ENCODE assay signal across 9 cellular contexts in genomic region chr3:49899815-49900214, GRCh38. TPM values are rescaled to one million over a fixed set of nuclear protein-coding genes. Genes with fewer than 3 reads are reported as not detected.
DNase-seq lines count a peak whose midpoint lies in the region; ATAC-seq and TF ChIP-seq lines count a peak whose summit lies in the region.
"Had no signal": no experiment of that assay in that cellular context is flagged by ENCODE, and none has a peak within 500 bp of the region (broad histone marks: within the 10 kb centered on the region; RNA-seq: fewer than 3 reads in every experiment).

No MANE protein-coding gene starts in this region.

- peaks cover 0 to 5% (median 3%) of the 10 kb centered on the region in 3 experiments; a peak in 3 of 7 replicates for H3K36me3 Mint-ChIP-seq in H9 (ENCODE audit: insufficient read depth in 1 of 3, low read depth in 3 of 3)

- WGBS in H9 (ENCODE audit: extremely low coverage, insufficient read length, low lambda C conversion rate), result no CpG with 5 or more reads among the region's 5 CpGs
- WGBS in SK-N-SH (ENCODE audit: low lambda C conversion rate), result 81% methylated on average over 4 of the region's 5 CpGs
- 75% methylated on average over 5 of the region's 5 CpGs for WGBS in hepatocyte (ENCODE audit: low lambda C conversion rate, missing lambda C conversion rate)
- WGBS in spleen, 5 donors, result 54 to 85% (median 64%) methylated on average over 2 to 5 of the region's 5 CpGs

- no peak overlapping the region for H2BK15ac ChIP-seq in H9 (ENCODE audit: low read depth, low read length)

- peaks cover 8 to 20% of the 10 kb centered on the region in 2 experiments for H3K4me1 Mint-ChIP-seq in H9

- peak; percentile 60 for TF ChIP-seq RAD21 in SK-N-SH (IDR thresholded peaks at IDR 0.05; ENCODE audit: low read length)

- no peak overlapping the region for H4K5ac ChIP-seq in H9 (ENCODE audit: insufficient read length, low read depth, low read length)

- H3K4me2 ChIP-seq in H9 (ENCODE audit: insufficient read depth, insufficient read length, low read length), result no peak overlapping the region
- no peak overlapping the region for H3K4me2 ChIP-seq in SK-N-SH
- H3K4me2 ChIP-seq in hepatocyte, result no peak overlapping the region

- no peak overlapping the region for H3K27ac ChIP-seq in H9 (ENCODE audit: insufficient read length, low read depth, low read length)
- H3K27ac ChIP-seq in SK-N-SH (ENCODE audit: low read depth in 2 of 2, low read length in 1 of 2), result no peak overlapping the region
- peak overlapping the region; percentile 87 for H3K27ac ChIP-seq in hepatocyte
- no peak overlapping the region for H3K27ac ChIP-seq in spleen

- 0 out of 2 replicates have a peak, but pooled peaks have one; percentile 1 for TF ChIP-seq CTCF in BJ (IDR thresholded peaks at IDR 0.05; ENCODE audit: insufficient read depth, low read depth, low read length)
- TF ChIP-seq CTCF in H9 (conservative IDR thresholded peaks at IDR 0.05), result peak; percentile 67
- TF ChIP-seq CTCF in SK-N-SH (IDR thresholded peaks at IDR 0.05), result peak; percentile 27; the same call in 1 of the 2 replicates
- no peak for TF ChIP-seq CTCF in hepatocyte (IDR thresholded peaks at IDR 0.05; ENCODE audit: poor library complexity)
- TF ChIP-seq CTCF in spleen (IDR thresholded peaks at IDR 0.05 in 8 of 11, conservative IDR thresholded peaks at IDR 0.05 in 3 of 11), result peak in 1 of 11 experiments; percentile 15

- intact Hi-C loops in spleen (cut with DNase I; ENCODE audit: low total_unique reads), result no loop called here

- no peak overlapping the region for H3K4me3 Mint-ChIP-seq in H9

- H3K23me2 ChIP-seq in H9 (ENCODE audit: insufficient read length, low read depth, low read length, poor library complexity, severe bottlenecking), result no peaks in the 10 kb centered on the region

- H3K27me3 Mint-ChIP-seq in H9 (ENCODE audit: low read depth), result no peaks in the 10 kb centered on the region

- no peak overlapping the region for H2BK5ac ChIP-seq in H9 (ENCODE audit: insufficient read length, low read length)

- no peaks in the 10 kb centered on the region for H3K9me3 ChIP-seq in H9 (ENCODE audit: control insufficient read depth, low read depth, low read length)
- H3K9me3 ChIP-seq in SK-N-SH, result no peaks in the 10 kb centered on the region
- no peaks in the 10 kb centered on the region for H3K9me3 ChIP-seq in hepatocyte (ENCODE audit: low read depth)
- no peaks in the 10 kb centered on the region for H3K9me3 ChIP-seq in spleen

- H3K9me2 ChIP-seq in SK-N-SH (no peaks in the 10 kb centered on the region), hepatocyte (replicated peaks; ENCODE audit: insufficient read depth) (no peaks in the 10 kb centered on the region)

- H3K9me3 Mint-ChIP-seq in H9, result no peaks in the 10 kb centered on the region; a peak in 1 of 5 replicates

- no peak overlapping the region for H3K18ac ChIP-seq in H9 (ENCODE audit: insufficient read length, low read depth, low read length)

- H3K27ac Mint-ChIP-seq in H9, result no peak overlapping the region

- CTCF ChIA-PET in BJ (lab: Yijun Ruan, JAX) (interaction anchor here (0.6 to 1.5 kb wide), 3 partner anchors 24 to 96 kb away, joined by 3 to 4 read pairs (median 3); partner anchors contain the start of gene INKA1), SK-N-SH (lab: Yijun Ruan, JAX) (interaction anchor here (0.6 to 4.5 kb wide), 11 partner anchors 10 to 198 kb away, joined by 3 to 26 read pairs (median 5); partner anchors contain the start of genes CDHR4 and INKA1)

- peaks cover 5% of the 10 kb centered on the region for H4K20me1 ChIP-seq in H9 (ENCODE audit: control insufficient read depth, insufficient read depth, insufficient read length)
- no peaks in the 10 kb centered on the region for H4K20me1 ChIP-seq in SK-N-SH (ENCODE audit: insufficient read depth)
- H4K20me1 ChIP-seq in hepatocyte (ENCODE audit: insufficient read depth, poor library complexity, severe bottlenecking), result no peaks in the 10 kb centered on the region

- H2AFZ ChIP-seq in H9 (ENCODE audit: low read length) (no peak overlapping the region), SK-N-SH (ENCODE audit: low read depth) (no peak overlapping the region), hepatocyte (no peak overlapping the region)

- H3K4ac ChIP-seq in H9 (ENCODE audit: low read depth, low read length), result no peak overlapping the region

- no peaks in the 10 kb centered on the region for H3K36me3 ChIP-seq in BJ (ENCODE audit: control insufficient read depth, insufficient read depth, low read length)
- H3K36me3 ChIP-seq in SK-N-SH (replicated peaks in 1 of 2; ENCODE audit: control insufficient read depth in 1 of 2, insufficient read depth in 2 of 2, low read length in 1 of 2), result no peaks in the 10 kb centered on the region
- no peaks in the 10 kb centered on the region for H3K36me3 ChIP-seq in hepatocyte (replicated peaks; ENCODE audit: insufficient read depth, low read depth)
- H3K36me3 ChIP-seq in spleen, result no peaks in the 10 kb centered on the region

- H2BK12ac ChIP-seq in H9 (ENCODE audit: insufficient read length, low read depth, low read length), result no peak overlapping the region

- H3T11ph ChIP-seq in H9 (ENCODE audit: low read length), result no peak overlapping the region

- H3F3A ChIP-seq in SK-N-SH (replicated peaks; ENCODE audit: insufficient read depth), result no peaks in the 10 kb centered on the region

- H3K4me3 ChIP-seq in BJ (ENCODE audit: low read depth, low read length) (no peak overlapping the region), SK-N-SH (ENCODE audit: low read depth in 2 of 2, low read length in 1 of 2) (no peak overlapping the region), hepatocyte (no peak overlapping the region), spleen (no peak overlapping the region)

- no peak overlapping the region for H2BK120ac ChIP-seq in H9 (ENCODE audit: low read depth, low read length, poor library complexity, severe bottlenecking)

- TF ChIP-seq POLR2A in spleen (IDR thresholded peaks at IDR 0.05), result no peak

- H3K14ac ChIP-seq in H9 (ENCODE audit: insufficient read depth, low read length), result no peak overlapping the region

- H3K56ac ChIP-seq in H9 (ENCODE audit: insufficient read length, low read depth, low read length), result no peak overlapping the region

- no peak overlapping the region for H2BK20ac ChIP-seq in H9 (ENCODE audit: low read depth, low read length, poor library complexity, severe bottlenecking)

- H3K27me3 ChIP-seq in BJ (ENCODE audit: control insufficient read depth, insufficient read depth, low read length), result no peaks in the 10 kb centered on the region
- no peaks in the 10 kb centered on the region for H3K27me3 ChIP-seq in H9 (ENCODE audit: insufficient read depth, low read length)
- no peaks in the 10 kb centered on the region for H3K27me3 ChIP-seq in SK-N-SH (ENCODE audit: insufficient read depth)
- no peaks in the 10 kb centered on the region for H3K27me3 ChIP-seq in hepatocyte
- H3K27me3 ChIP-seq in spleen (replicated peaks in 1 of 7), result no peaks in the 10 kb centered on the region

- H3K79me1 ChIP-seq in H9 (ENCODE audit: insufficient read depth, low read depth, low read length, poor library complexity, severe bottlenecking), result no peaks in the 10 kb centered on the region

- ATAC-seq in GM21825 (IDR thresholded peaks at IDR 0.05; ENCODE audit: unreplicated experiment) (no peak), GM19467 (IDR thresholded peaks at IDR 0.05; ENCODE audit: unreplicated experiment) (no peak)

- DNase-seq in BJ (ENCODE audit: low read depth), result no peak
- peak; percentile 75 for DNase-seq in H9
- peak; percentile 58 for DNase-seq in SK-N-SH
- DNase-seq in hepatocyte (ENCODE audit: low spot score), result no peak
- DNase-seq in spleen, result no peak
- DNase-seq in occipital lobe (lab: John Stamatoyannopoulos, UW), result no peak
- DNase-seq: T-helper 1 cell had no signal

- no peak for TF ChIP-seq EP300 in SK-N-SH (IDR thresholded peaks at IDR 0.05; ENCODE audit: borderline replicate concordance in 1 of 2, low read depth in 1 of 2, low read length in 1 of 2)

- POLR2A ChIA-PET in BJ (lab: Charles Lee), result interaction anchor here (0.6 kb wide), 1 partner anchor 136 kb away, joined by 3 read pairs; no protein-coding TSS in a partner anchor
- POLR2A ChIA-PET in SK-N-SH (lab: Yijun Ruan, JAX), result interaction anchor here (0.7 to 1.0 kb wide), 2 partner anchors 97 to 98 kb away, joined by 3 to 5 read pairs; partner anchors contain the start of gene INKA1

- H3K23ac ChIP-seq in H9 (ENCODE audit: insufficient read length, low read depth, low read length), result no peak overlapping the region

- H2AK5ac ChIP-seq in H9 (ENCODE audit: insufficient read length, low read length), result no peak overlapping the region

- no peak overlapping the region for H4K8ac ChIP-seq in H9 (replicated peaks; ENCODE audit: insufficient read length, low read depth, low read length)

- H3K79me2 ChIP-seq in H9 (ENCODE audit: insufficient read depth, low read length), result no peaks in the 10 kb centered on the region
- H3K79me2 ChIP-seq in SK-N-SH (ENCODE audit: insufficient read depth), result no peaks in the 10 kb centered on the region
- no peaks in the 10 kb centered on the region for H3K79me2 ChIP-seq in hepatocyte

- H4K91ac ChIP-seq in H9 (ENCODE audit: insufficient read length, low read depth, low read length), result no peak overlapping the region

- no peaks in the 10 kb centered on the region; the same call in 1 of the 2 replicates for H3K4me1 ChIP-seq in H9 (ENCODE audit: insufficient read depth, low read length)
- peaks cover 0 to 6% of the 10 kb centered on the region in 2 experiments; a peak in 1 of 4 replicates for H3K4me1 ChIP-seq in SK-N-SH (ENCODE audit: control insufficient read depth in 1 of 2, insufficient read depth in 2 of 2, low read depth in 1 of 2, low read length in 1 of 2)
- H3K4me1 ChIP-seq in hepatocyte (ENCODE audit: insufficient read depth), result peaks cover 20% of the 10 kb centered on the region
- peaks cover 0 to 25% (median 17%) of the 10 kb centered on the region in 6 donors for H3K4me1 ChIP-seq in spleen

- H3K9ac ChIP-seq in H9 (ENCODE audit: extremely low read depth, insufficient read length, low read length) (no peak overlapping the region), SK-N-SH (no peak overlapping the region)

RNA-seq across cellular contexts. Expression of gene MST1R, which starts 3.9 kb away (rescaled TPM):
- polyA plus RNA-seq in BJ (2011; rRNA removed) (0.17 and 0.64 TPM in 2 replicates), SK-N-SH (2012; rRNA removed) (0.23 and 0.36 TPM in 2 replicates), hepatocyte (5.3 and 12.1 TPM in 2 replicates), spleen (1 to 10 TPM; 2.8 to 3.4 (median 3.2) TPM)
- 0.51 and 0.76 TPM in 2 replicates for polyA minus RNA-seq in BJ (2011; rRNA and poly(A)+ RNA removed)
- total RNA-seq in H9 (2021) (4.9 and 5.3 TPM in 2 replicates), hepatocyte (7.5 and 8.7 TPM in 2 replicates), spleen (1 to 10 TPM; 1.1 to 7.7 (median 2.9) TPM), occipital lobe (0.31 TPM)
- polyA plus RNA-seq in SK-N-SH (2012; cell fraction: cytosol; rRNA removed), result 0.06 and 0.09 TPM in 2 replicates
- 2.0 and 2.4 TPM in 2 replicates for polyA plus RNA-seq in SK-N-SH (2012; cell fraction: nucleus; rRNA removed)

RNA-seq across cellular contexts. Expression of gene MON1A, which starts 29.8 kb away (rescaled TPM):
- polyA plus RNA-seq in BJ (2011; rRNA removed), result 9.5 and 14.1 TPM in 2 replicates
- 5.7 and 7.6 TPM in 2 replicates for polyA minus RNA-seq in BJ (2011; rRNA and poly(A)+ RNA removed)
- total RNA-seq in H9 (2021), result 10.0 and 10.9 TPM in 2 replicates
- 10.9 and 12.0 TPM in 2 replicates for polyA plus RNA-seq in SK-N-SH (2012; rRNA removed)
- polyA plus RNA-seq in SK-N-SH (2012; cell fraction: cytosol; rRNA removed), result 6.8 and 9.2 TPM in 2 replicates
- 11.9 and 12.6 TPM in 2 replicates for polyA plus RNA-seq in SK-N-SH (2012; cell fraction: nucleus; rRNA removed)
- 10.7 and 13.6 TPM in 2 replicates for total RNA-seq in hepatocyte
- polyA plus RNA-seq in hepatocyte, result 9.5 and 11.5 TPM in 2 replicates
- 1 to 10 TPM; 5.3 to 9.3 (median 7.5) TPM for total RNA-seq in spleen
- polyA plus RNA-seq in spleen, result 1 to 10 TPM; 3.4 to 5.9 (median 4.5) TPM
- 16.8 TPM for total RNA-seq in occipital lobe

RNA-seq across cellular contexts. Expression of gene CAMKV, which starts 30.1 kb away (rescaled TPM):
- polyA plus RNA-seq in BJ (2011; rRNA removed) (not detected in 2 replicates), SK-N-SH (2012; rRNA removed) (0.53 and 1.7 TPM in 2 replicates), hepatocyte (2.0 and 2.7 TPM in 2 replicates), spleen (not detected)
- not detected in 2 replicates for polyA minus RNA-seq in BJ (2011; rRNA and poly(A)+ RNA removed)
- total RNA-seq in H9 (2021) (50.4 and 54.2 TPM in 2 replicates), hepatocyte (3.5 and 3.9 TPM in 2 replicates), spleen (not detected), occipital lobe (188 TPM)
- polyA plus RNA-seq in SK-N-SH (2012; cell fraction: cytosol; rRNA removed), result 0.51 and 1.9 TPM in 2 replicates
- 4.1 and 6.6 TPM in 2 replicates for polyA plus RNA-seq in SK-N-SH (2012; cell fraction: nucleus; rRNA removed)

RNA-seq across cellular contexts. Expression of gene RBM6, which starts 40.1 kb away (rescaled TPM):
- polyA plus RNA-seq in BJ (2011; rRNA removed), result 33.4 and 46.6 TPM in 2 replicates
- polyA minus RNA-seq in BJ (2011; rRNA and poly(A)+ RNA removed), result 13.9 and 17.0 TPM in 2 replicates
- 81.4 and 90.7 TPM in 2 replicates for total RNA-seq in H9 (2021)
- polyA plus RNA-seq in SK-N-SH (2012; rRNA removed), result 67.4 and 85.5 TPM in 2 replicates
- 52.6 and 56.6 TPM in 2 replicates for polyA plus RNA-seq in SK-N-SH (2012; cell fraction: cytosol; rRNA removed)
- polyA plus RNA-seq in SK-N-SH (2012; cell fraction: nucleus; rRNA removed), result 295 and 305 TPM in 2 replicates
- 59.6 and 69.0 TPM in 2 replicates for total RNA-seq in hepatocyte
- polyA plus RNA-seq in hepatocyte, result 47.2 and 78.5 TPM in 2 replicates
- 100 to 1,000 TPM; 104 to 191 (median 144) TPM for total RNA-seq in spleen
- 100 to 1,000 TPM; 118 to 320 (median 303) TPM for polyA plus RNA-seq in spleen
- 83.3 TPM for total RNA-seq in occipital lobe

RNA-seq across cellular contexts. Expression of gene TRAIP, which starts 43.5 kb away (rescaled TPM):
- polyA plus RNA-seq in BJ (2011; rRNA removed) (4.9 and 5.8 TPM in 2 replicates), SK-N-SH (2012; rRNA removed) (8.1 and 12.8 TPM in 2 replicates), hepatocyte (3.1 and 6.6 TPM in 2 replicates), spleen (1 to 10 TPM; 2.1 to 3.5 (median 2.8) TPM)
- 5.8 and 6.3 TPM in 2 replicates for polyA minus RNA-seq in BJ (2011; rRNA and poly(A)+ RNA removed)
- total RNA-seq in H9 (2021) (30.9 and 36.7 TPM in 2 replicates), hepatocyte (2.5 and 4.9 TPM in 2 replicates), spleen (1 to 10 TPM; 2.5 to 4.3 (median 3.9) TPM), occipital lobe (2.2 TPM)
- polyA plus RNA-seq in SK-N-SH (2012; cell fraction: cytosol; rRNA removed), result 4.8 and 7.6 TPM in 2 replicates
- polyA plus RNA-seq in SK-N-SH (2012; cell fraction: nucleus; rRNA removed), result 39.1 and 62.4 TPM in 2 replicates

Comparison
In these comparisons a context has a peak if more than half of its experiments do, and no peak if none do; other contexts are left out.
1. DNase-seq: peak in H9 (single experiment) and SK-N-SH (single experiment); none in BJ (single experiment), hepatocyte (single experiment), spleen (single experiment) and occipital lobe (single experiment).
2. RNA of gene CAMKV, which starts 30.1 kb away (total RNA-seq): 188 TPM in occipital lobe (single experiment) and 50.4 to 54.2 TPM in H9; 3.5 to 3.9 TPM in hepatocyte and not detected in spleen; every median in the first group is over 10 times any median in the second.